In genomic region chr9:111805841-111806241, GRCh38 we compare ENCODE assay signal across 1 cellular context.
TF ChIP-seq lines count a peak whose summit lies in the region.

No MANE protein-coding gene starts in this region.

TF ChIP-seq in GM12878, 131 proteins besides CTCF, POLR2A, EP300 and RAD21 (continued from another document):
- TF ChIP-seq E2F4 (IDR thresholded peaks at IDR 0.05; ENCODE audit: low read depth, low read length) = no peak
- no peak for TF ChIP-seq RFX5 (IDR thresholded peaks at IDR 0.05; ENCODE audit: low read depth, low read length)
